ENCODE assay signal across 8 cellular contexts in the genomic region with DNA sequence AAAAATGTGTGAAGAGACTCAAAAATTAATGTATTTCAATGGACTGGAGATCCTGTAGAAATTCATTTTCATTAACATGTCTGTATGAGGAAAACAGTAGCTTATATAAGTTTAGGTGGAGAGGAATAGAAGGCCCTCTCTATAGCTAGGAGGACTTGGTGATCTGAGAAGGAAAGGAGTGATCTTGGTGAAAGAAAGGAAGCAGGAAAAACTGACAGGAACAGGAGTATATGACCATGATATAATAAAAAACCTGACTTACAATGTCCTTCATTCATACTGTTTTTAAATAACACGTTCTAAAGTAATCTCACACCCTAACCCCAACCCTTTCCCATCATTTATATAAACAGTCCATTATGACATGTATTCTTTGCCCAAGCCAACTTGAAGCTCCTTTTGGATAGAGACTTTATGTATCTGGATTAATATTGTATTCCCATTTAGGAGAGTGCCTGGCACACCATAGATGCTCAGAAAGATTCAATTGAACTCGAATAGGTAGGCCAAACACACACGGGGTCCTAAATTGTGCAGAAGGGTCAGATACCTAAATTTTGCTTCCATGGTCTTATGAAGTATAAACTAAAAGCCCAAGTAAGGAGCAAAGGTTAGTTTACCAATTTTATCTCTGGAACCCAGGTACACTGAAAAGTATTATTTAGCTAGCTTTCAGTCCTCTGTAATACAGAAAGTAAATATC.
DNase-seq lines count a peak whose midpoint lies in the region; ATAC-seq, FAIRE-seq and TF ChIP-seq lines count a peak whose summit lies in the region.

No MANE protein-coding gene starts in this region.

- peak overlapping the region; percentile 84 for H3K4me3 ChIP-seq in A549
- peak overlapping the region; percentile 83 for H3K4me3 ChIP-seq in astrocyte of the spinal cord (ENCODE audit: low read depth, low read length)

- no peak for ATAC-seq in A549

- no peaks in the 10 kb centered on the region for H3K9me3 ChIP-seq in A549

- no peak for FAIRE-seq in A549 (lab: Jason Lieb, UNC)

- CTCF ChIA-PET in A549 (lab: Yijun Ruan, JAX), result interaction anchor here (0.6 to 3.9 kb wide), 5 partner anchors 16 to 59 kb away, joined by 3 to 23 read pairs (median 4); a partner anchor contains a TSS

- H3K27ac ChIP-seq in A549, result peak overlapping the region; percentile 97 to 99

- no peak for TF ChIP-seq POLR2A in A549 (IDR thresholded peaks at IDR 0.05; ENCODE audit: low read length)

- in situ Hi-C loops in astrocyte of the spinal cord (cut with HindIII; ENCODE audit: low sequenced_read_pairs) (no loop called here), ACHN (cut with HindIII; ENCODE audit: low pct_ligation_motif_present, low pct_unique_long_range_greater_than_20kb, low sequenced_read_pairs) (no loop called here)

- no peak for TF ChIP-seq EP300 in A549 (IDR thresholded peaks at IDR 0.05)

- POLR2A ChIA-PET in A549 (lab: Yijun Ruan, JAX), result interaction anchor here (1.0 to 5.7 kb wide), 9 partner anchors 13 to 689 kb away, joined by 3 to 163 read pairs (median 69); a partner anchor contains a TSS

- H3K4me2 ChIP-seq in A549, result peak overlapping the region; percentile 72

- no peak for TF ChIP-seq CTCF in A549 (IDR thresholded peaks at IDR 0.05)
- TF ChIP-seq CTCF in astrocyte of the spinal cord (IDR thresholded peaks at IDR 0.05; ENCODE audit: low read depth, low read length), result no peak

- DNase-seq in A549 (ENCODE audit: low read depth in 1 of 2, low spot score in 1 of 2) (no peak), HT1080 (ENCODE audit: low read depth) (peak; percentile 17), astrocyte of the spinal cord (ENCODE audit: low read depth, low spot score) (no peak), medulla oblongata (ENCODE audit: extremely low spot score) (peak; percentile 19), ACHN (no peak), DMS114 treated with DMSO at 0.1 percent for 48 hours (lab: John Stamatoyannopoulos, UW; ENCODE audit: unreplicated experiment) (no peak), SW480 (ENCODE audit: low spot score) (no peak)
- no peak for DNase-seq in stimulated activated CD4-positive, alpha-beta T cell treated with anti-CD3 and anti-CD28 coated beads, Interleukin-2, amount 100 ng/mL, for 24 hours

- TF ChIP-seq RAD21 in A549 (conservative IDR thresholded peaks at IDR 0.05 in 1 of 2, IDR thresholded peaks at IDR 0.05 in 1 of 2), result no peak

- WGBS in A549 (ENCODE audit: missing lambda C conversion rate), result 6% methylated on average over 3 of the region's 3 CpGs

- H3K4me1 ChIP-seq in A549, result peaks cover 23% of the 10 kb centered on the region

TF ChIP-seq in A549, 52 proteins besides CTCF, POLR2A, EP300 and RAD21:
- TF ChIP-seq ZC3H11A (IDR thresholded peaks at IDR 0.05) (no peak), HEYL (CRISPR knock-in tag; IDR thresholded peaks at IDR 0.05) (no peak)

Comparison
In these comparisons a context has a peak if more than half of its experiments do, and no peak if none do; other contexts are left out.
1. DNase-seq: peak in HT1080 (single experiment) and medulla oblongata (single experiment); none in A549 (0 of 2), astrocyte of the spinal cord (single experiment), ACHN (single experiment), stimulated activated CD4-positive, alpha-beta T cell treated with anti-CD3 and anti-CD28 coated beads, Interleukin-2, amount 100 ng/mL, for 24 hours (0 of 2), DMS114 treated with DMSO at 0.1 percent for 48 hours (single experiment) and SW480 (single experiment).